Comparison of ENCODE assay signal across 1 cellular context in genomic region chr3:68876112-68876713, GRCh38.
TF ChIP-seq lines count a peak whose summit lies in the region.

No MANE protein-coding gene starts in this region.

TF ChIP-seq in SK-N-SH treated with all-trans-retinoic acid at 6 μM for 48 hours, 23 proteins besides CTCF, POLR2A, EP300 and RAD21 (continued from another document):
- TF ChIP-seq CSRNP3 (CRISPR knock-in tag; IDR thresholded peaks at IDR 0.05), result no peak
